10 cellular contexts compared by ENCODE assay signal in the genomic region with DNA sequence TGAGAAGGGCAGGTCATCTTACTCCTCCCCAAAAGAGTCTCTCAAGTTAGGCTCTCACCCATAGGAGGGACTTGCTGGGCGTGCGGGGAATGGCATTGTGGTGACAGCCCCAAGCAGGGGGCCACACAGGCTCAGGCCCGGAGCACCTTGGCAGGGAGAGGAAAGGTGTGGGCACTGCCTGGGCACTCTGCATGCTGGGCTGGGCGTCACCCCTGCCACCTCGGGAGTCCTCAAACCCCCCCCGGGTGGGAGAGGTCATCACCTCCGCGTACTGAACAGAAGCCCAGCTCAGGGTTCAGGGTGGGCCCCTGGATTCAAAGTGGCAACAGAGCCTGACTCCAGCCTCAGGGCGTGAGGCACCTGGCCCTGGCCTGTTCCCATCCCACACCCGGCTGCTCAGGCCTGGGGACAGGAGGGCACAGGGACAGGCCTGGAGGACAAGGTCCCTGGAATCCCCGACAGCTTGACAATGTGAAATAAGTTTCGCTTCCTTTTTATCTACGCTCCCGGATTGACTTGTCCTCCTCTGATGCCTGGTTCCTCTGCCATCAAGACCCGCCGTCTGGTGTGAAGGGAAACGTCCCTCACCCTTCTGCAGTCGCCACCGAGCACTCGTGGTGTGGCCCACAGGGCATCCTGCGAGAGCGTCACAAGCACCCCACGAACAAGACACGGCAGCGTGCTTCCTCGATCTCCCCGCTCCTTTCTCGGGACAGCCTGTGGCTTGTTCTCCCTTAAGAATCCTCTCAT.
DNase-seq lines count a peak whose midpoint lies in the region; ATAC-seq and TF ChIP-seq lines count a peak whose summit lies in the region.
"Had no signal": no experiment of that assay in that cellular context is flagged by ENCODE, and none has a peak within 500 bp of the region (broad histone marks: within the 10 kb centered on the region; RNA-seq: fewer than 3 reads in every experiment).

No MANE protein-coding gene starts in this region.

- H3K27me3 Mint-ChIP-seq in osteocyte (ENCODE audit: unreplicated experiment), result no peaks in the 10 kb centered on the region

- DNase-seq in GM10248 (ENCODE audit: extremely low spot score), result peak; percentile 56
- no peak for DNase-seq in psoas muscle
- no peak for DNase-seq in osteocyte (ENCODE audit: extremely low spot score, unreplicated experiment)
- DNase-seq in effector memory CD4-positive, alpha-beta T cell, result no peak
- no peak for DNase-seq in superior temporal gyrus (ENCODE audit: extremely low spot score)
- no peak for DNase-seq in G401 (ENCODE audit: low spot score)
- DNase-seq: foreskin fibroblast had no signal

- no peaks in the 10 kb centered on the region for H3K27me3 ChIP-seq in psoas muscle (ENCODE audit: insufficient read depth in 3 of 3, low read length in 2 of 3)
- no peaks in the 10 kb centered on the region for H3K27me3 ChIP-seq in effector memory CD4-positive, alpha-beta T cell (replicated peaks; ENCODE audit: control insufficient read depth, insufficient read depth, low read length, poor library complexity, severe bottlenecking)
- H3K27me3 ChIP-seq: neutrophil had no signal

- no peaks in the 10 kb centered on the region for H3K36me3 Mint-ChIP-seq in osteocyte (ENCODE audit: unreplicated experiment)

- no peaks in the 10 kb centered on the region for H3K9me3 Mint-ChIP-seq in osteocyte (ENCODE audit: unreplicated experiment)

- peaks cover 60% of the 10 kb centered on the region for H3K4me1 ChIP-seq in psoas muscle
- peaks cover 3% of the 10 kb centered on the region for H3K4me1 ChIP-seq in effector memory CD4-positive, alpha-beta T cell (ENCODE audit: control insufficient read depth, insufficient read depth, low read length, poor library complexity, severe bottlenecking)

- peaks cover 0 to 13% of the 10 kb centered on the region in 2 donors for H3K36me3 ChIP-seq in psoas muscle (ENCODE audit: insufficient read depth in 1 of 2, low read depth in 1 of 2)
- no peaks in the 10 kb centered on the region for H3K36me3 ChIP-seq in effector memory CD4-positive, alpha-beta T cell (ENCODE audit: control insufficient read depth, insufficient read depth, low read length)
- H3K36me3 ChIP-seq: neutrophil had no signal

- TF ChIP-seq CTCF in GM10248 (IDR thresholded peaks at IDR 0.05; ENCODE audit: control extremely low read depth, extremely low read depth, low read depth, missing control alignments) (no peak), psoas muscle (IDR thresholded peaks at IDR 0.05) (no peak), osteocyte (IDR thresholded peaks at IDR 0.05) (no peak)

- ATAC-seq in HG02759 (IDR thresholded peaks at IDR 0.05; ENCODE audit: unreplicated experiment) (peak; percentile 45), esophagus mucosa (peak; percentile 7), psoas muscle (peak in 1 of 4 donors; percentile 18)

- H3K4me3 ChIP-seq in psoas muscle, result peak overlapping the region; percentile 95
- no peak overlapping the region for H3K4me3 ChIP-seq in effector memory CD4-positive, alpha-beta T cell (ENCODE audit: insufficient read depth, low read depth, low read length, poor library complexity, severe bottlenecking)

- peak overlapping the region; percentile 97 for H3K27ac ChIP-seq in psoas muscle
- H3K27ac ChIP-seq in effector memory CD4-positive, alpha-beta T cell (ENCODE audit: insufficient read depth, low read length, poor library complexity, severe bottlenecking), result no peak overlapping the region
- H3K27ac ChIP-seq: neutrophil had no signal

- H3K4me1 Mint-ChIP-seq in osteocyte (ENCODE audit: unreplicated experiment), result peaks cover 26% of the 10 kb centered on the region

- 42 to 68% (median 47%) methylated on average over 28 of the region's 28 CpGs for WGBS in psoas muscle, 3 donors

- in situ Hi-C loops in G401 (cut with HindIII; ENCODE audit: low sequenced_read_pairs), result no loop called here

- POLR2A ChIA-PET in GM10248 (lab: Yijun Ruan, JAX), result no interaction called here

- CTCF ChIA-PET in GM10248 (lab: Yijun Ruan, JAX), result interaction anchor here (0.8 to 1.2 kb wide), 3 partner anchors 9 to 36 kb away, joined by 3 read pairs; no protein-coding TSS in a partner anchor

- H3K27ac Mint-ChIP-seq in osteocyte (ENCODE audit: unreplicated experiment), result no peak overlapping the region

- H3K9me3 ChIP-seq in psoas muscle, result no peaks in the 10 kb centered on the region
- H3K9me3 ChIP-seq in effector memory CD4-positive, alpha-beta T cell (ENCODE audit: control insufficient read depth, low read length), result no peaks in the 10 kb centered on the region
- H3K9me3 ChIP-seq: neutrophil had no signal

- intact Hi-C loops in psoas muscle (cut with DNase I), result loop anchor here in 1 of 2 donors (2.0 kb wide), 1 partner anchor 26 kb away; no protein-coding TSS in a partner anchor

- no peak overlapping the region for H3K4me3 Mint-ChIP-seq in osteocyte (ENCODE audit: unreplicated experiment)
